8 cellular contexts compared by ENCODE assay signal in the genomic region with DNA sequence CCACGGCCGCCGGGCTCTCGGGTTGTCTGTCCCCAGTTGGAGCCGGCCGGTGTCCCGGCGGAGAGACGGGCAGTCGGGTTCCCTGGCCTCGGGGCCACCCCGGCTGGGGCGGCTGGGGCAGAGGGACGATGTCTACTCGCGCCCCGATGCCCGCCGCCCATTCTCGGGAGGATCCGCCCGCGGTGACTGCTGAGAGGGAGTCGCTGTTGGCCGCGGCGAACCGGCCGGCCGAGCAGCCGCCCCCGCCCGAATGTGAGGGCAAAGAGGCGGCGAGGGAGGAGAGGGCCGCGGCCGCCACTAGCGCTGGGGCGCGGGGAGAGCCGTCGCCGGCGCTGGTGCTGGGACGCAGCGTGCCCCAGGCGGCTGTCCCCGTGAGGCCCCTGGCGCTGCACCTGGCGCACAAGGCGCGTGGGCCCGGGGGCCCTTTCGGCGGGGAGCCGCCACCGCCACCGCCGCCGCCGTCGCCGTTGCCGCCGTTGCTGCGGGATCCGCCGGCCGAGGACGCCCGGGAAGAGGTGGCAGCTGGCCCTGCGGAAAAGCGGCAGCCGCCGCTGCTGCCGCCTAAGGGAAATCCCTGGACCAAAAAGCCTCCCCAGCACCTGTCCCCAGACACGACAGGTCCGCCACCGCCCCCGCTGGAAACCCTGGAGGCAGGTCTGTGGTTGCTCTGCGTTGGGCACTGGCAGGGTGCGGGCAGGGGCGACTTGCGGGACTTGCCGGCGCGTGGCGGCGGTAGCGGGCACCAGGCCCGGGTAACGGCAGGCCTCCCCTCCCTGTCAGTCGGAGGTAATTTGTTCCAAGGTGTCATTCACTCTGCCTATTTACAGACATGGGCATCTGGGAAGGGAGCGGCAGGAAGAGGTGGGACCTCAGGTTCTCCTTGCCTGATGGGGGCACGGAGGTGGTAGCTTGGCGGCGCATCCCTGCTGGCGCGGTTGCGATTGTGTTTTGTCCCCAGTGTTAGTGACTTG. TPM values are rescaled to one million over a fixed set of nuclear protein-coding genes. Genes with fewer than 3 reads are reported as not detected.
DNase-seq lines count a peak whose midpoint lies in the region; ATAC-seq lines count a peak whose summit lies in the region.

No MANE protein-coding gene starts in this region.

- peak overlapping the region; percentile 74 to 90 for H3K4me3 ChIP-seq in muscle layer of duodenum (ENCODE audit: low read depth in 1 of 2, low read length in 2 of 2)

- ATAC-seq in GM19463 (IDR thresholded peaks at IDR 0.05; ENCODE audit: unreplicated experiment) (peak; percentile 33), HG03565 (IDR thresholded peaks at IDR 0.05; ENCODE audit: unreplicated experiment) (peak; percentile 23), esophagus mucosa (peak; percentile 34)

- peaks cover 5% of the 10 kb centered on the region for H3K36me3 Mint-ChIP-seq in activated T-cell treated with anti-CD3 and anti-CD28 coated beads, Interleukin-2, amount 50 U/mL, for 24 hours (ENCODE audit: low read depth)

- H3K9me3 Mint-ChIP-seq in activated T-cell treated with anti-CD3 and anti-CD28 coated beads, Interleukin-2, amount 50 U/mL, for 24 hours, result no peaks in the 10 kb centered on the region

- DNase-seq in COLO668 (lab: John Stamatoyannopoulos, UW; ENCODE audit: unreplicated experiment), result peak; percentile 85
- peak; percentile 29 for DNase-seq in NOMO-1 treated with dmso at 0.1 percent for 144 hours (lab: John Stamatoyannopoulos, UW; ENCODE audit: unreplicated experiment)
- DNase-seq in activated T-cell treated with anti-CD3 and anti-CD28 coated beads, Interleukin-2, amount 50 U/mL, for 24 hours, result peak; percentile 79
- peak; percentile 14 to 19 for DNase-seq in stimulated activated CD8-positive, alpha-beta memory T cell treated with anti-CD3 and anti-CD28 coated beads, Interleukin-7, amount 100 ng/mL, for 1 hour (ENCODE audit: low read depth in 2 of 2)

- H3K27me3 ChIP-seq in muscle layer of duodenum (ENCODE audit: low read depth, low read length), result no peaks in the 10 kb centered on the region

- H3K9me3 ChIP-seq in muscle layer of duodenum (ENCODE audit: control insufficient read depth in 1 of 2, low read length in 2 of 2), result no peaks in the 10 kb centered on the region

- H3K4me3 Mint-ChIP-seq in activated T-cell treated with anti-CD3 and anti-CD28 coated beads, Interleukin-2, amount 50 U/mL, for 24 hours, result peak overlapping the region; percentile 87

- H3K27ac ChIP-seq in muscle layer of duodenum (ENCODE audit: low read length), result peak overlapping the region; percentile 68

- H3K4me1 ChIP-seq in muscle layer of duodenum (ENCODE audit: control insufficient read depth in 1 of 2, insufficient read depth in 2 of 2, low read length in 2 of 2), result peaks cover 0 to 7% of the 10 kb centered on the region in 2 donors

- no peaks in the 10 kb centered on the region for H3K27me3 Mint-ChIP-seq in activated T-cell treated with anti-CD3 and anti-CD28 coated beads, Interleukin-2, amount 50 U/mL, for 24 hours

- peaks cover 23% of the 10 kb centered on the region for H3K4me1 Mint-ChIP-seq in activated T-cell treated with anti-CD3 and anti-CD28 coated beads, Interleukin-2, amount 50 U/mL, for 24 hours (ENCODE audit: low read depth)

- peak overlapping the region; percentile 83 for H3K27ac Mint-ChIP-seq in activated T-cell treated with anti-CD3 and anti-CD28 coated beads, Interleukin-2, amount 50 U/mL, for 24 hours

- H3K36me3 ChIP-seq in muscle layer of duodenum (ENCODE audit: control insufficient read depth in 1 of 2, insufficient read depth in 2 of 2, low read length in 2 of 2), result no peaks in the 10 kb centered on the region

RNA-seq across cellular contexts. Expression of gene LARP1B, which starts 0.7 kb away (rescaled TPM):
- total RNA-seq in esophagus mucosa, result 11.2 TPM

Comparison
In these comparisons a context has a peak if more than half of its experiments do, and no peak if none do; other contexts are left out.
1. Peak in every context shown above with its lines: DNase-seq, ATAC-seq, H3K4me3 ChIP-seq and H3K27ac ChIP-seq.
2. DNase-seq: peak in every context shown above with its lines; median percentile 85 in COLO668; 79 in activated T-cell treated with anti-CD3 and anti-CD28 coated beads, Interleukin-2, amount 50 U/mL, for 24 hours; 29 in NOMO-1 treated with dmso at 0.1 percent for 144 hours; 16 in stimulated activated CD8-positive, alpha-beta memory T cell treated with anti-CD3 and anti-CD28 coated beads, Interleukin-7, amount 100 ng/mL, for 1 hour.